In genomic region chr5:36728697-36729543, GRCh38 we compare ENCODE assay signal across 8 cellular contexts.
DNase-seq lines count a peak whose midpoint lies in the region; ATAC-seq lines count a peak whose summit lies in the region.

No MANE protein-coding gene starts in this region.

- intact Hi-C loops in posterior cingulate gyrus (cut with DNase I), result no loop called here

- peak; percentile 53 for DNase-seq in D341Med (ENCODE audit: low spot score)
- DNase-seq in HCEC 1CT, result peak; percentile 40
- peak; percentile 67 for DNase-seq in NCI-H526 treated with DMSO at 0.1 percent for 48 hours (lab: John Stamatoyannopoulos, UW)
- peak; percentile 79 for DNase-seq in astrocyte of the hippocampus (ENCODE audit: low read depth, low spot score)
- DNase-seq in iris pigment epithelial cell (ENCODE audit: low read depth), result peak; percentile 64
- DNase-seq in superior temporal gyrus (ENCODE audit: extremely low spot score), result peak; percentile 93
- DNase-seq in posterior cingulate gyrus, result no peak

- ATAC-seq in HG03342 (IDR thresholded peaks at IDR 0.05; ENCODE audit: unreplicated experiment), result no peak

Comparison
In these comparisons a context has a peak if more than half of its experiments do, and no peak if none do; other contexts are left out.
1. DNase-seq: peak in D341Med (single experiment), HCEC 1CT (single experiment), NCI-H526 treated with DMSO at 0.1 percent for 48 hours (single experiment), astrocyte of the hippocampus (single experiment), iris pigment epithelial cell (single experiment) and superior temporal gyrus (single experiment); none in posterior cingulate gyrus (0 of 10).